In genomic region chr4:3372933-3373465, GRCh38 we compare ENCODE assay signal across 10 cellular contexts.
DNase-seq lines count a peak whose midpoint lies in the region; ATAC-seq, FAIRE-seq and TF ChIP-seq lines count a peak whose summit lies in the region.
"Had no signal": no experiment of that assay in that cellular context is flagged by ENCODE, and none has a peak within 500 bp of the region (broad histone marks: within the 10 kb centered on the region; RNA-seq: fewer than 3 reads in every experiment).

No MANE protein-coding gene starts in this region.

- peak overlapping the region; percentile 15 for H3K4me3 Mint-ChIP-seq in natural killer cell treated with Interleukin-12 subunit alpha and Interleukin-12 subunit beta and Interleukin-15 and Interleukin-18, amount 100 ng/mL, for 72 hours

- no peaks in the 10 kb centered on the region for H3K36me3 Mint-ChIP-seq in natural killer cell treated with Interleukin-12 subunit alpha and Interleukin-12 subunit beta and Interleukin-15 and Interleukin-18, amount 100 ng/mL, for 72 hours

- no peaks in the 10 kb centered on the region for H3K9me3 ChIP-seq in K562 (replicated peaks; ENCODE audit: control insufficient read depth, insufficient read depth, low read depth, low read length)

- POLR2A ChIA-PET in K562 (lab: Yijun Ruan, JAX): no interaction called here

- H3K4me1 ChIP-seq in K562 (replicated peaks in 1 of 2; ENCODE audit: control insufficient read depth in 2 of 2, insufficient read depth in 2 of 2, low read length in 2 of 2): peaks cover 0 to 30% of the 10 kb centered on the region in 2 experiments; a peak in 2 of 5 replicates

- FAIRE-seq in GM12891 (lab: Jason Lieb, UNC) (peak; percentile 98), K562 (lab: Jason Lieb, UNC) (no peak)
- FAIRE-seq: keratinocyte had no signal

- no peak overlapping the region; a peak in 1 of 4 replicates for H3K9ac ChIP-seq in K562 (ENCODE audit: insufficient read depth in 1 of 2, low read depth in 2 of 2, low read length in 2 of 2)

- intact Hi-C loops in K562 (cut with micrococcal nuclease): no loop called here

- H3K79me2 ChIP-seq in K562 (ENCODE audit: control insufficient read depth, insufficient read depth, low read length): no peaks in the 10 kb centered on the region

- WGBS in K562 (ENCODE audit: insufficient coverage, low coverage, missing lambda C conversion rate): 14% methylated on average over 23 of the region's 28 CpGs

- BruUV-seq in K562 (replicated peaks; lab: Mats Ljungman, UMichigan): no TSS peak

- ATAC-seq in HG03442 (IDR thresholded peaks at IDR 0.05; ENCODE audit: unreplicated experiment) (peak; percentile 63), K562 (peak; percentile 70), HG03097 (IDR thresholded peaks at IDR 0.05; ENCODE audit: low FRiP score, unreplicated experiment) (no peak), GM21825 (IDR thresholded peaks at IDR 0.05; ENCODE audit: unreplicated experiment) (no peak), GM21619 (IDR thresholded peaks at IDR 0.05; ENCODE audit: unreplicated experiment) (no peak)
- ATAC-seq in natural killer cell treated with Interleukin-12 subunit alpha and Interleukin-12 subunit beta and Interleukin-15 and Interleukin-18, amount 100 ng/mL, for 72 hours: peak in 1 of 2 donors; percentile 30

- no peaks in the 10 kb centered on the region for H3K9me3 Mint-ChIP-seq in natural killer cell treated with Interleukin-12 subunit alpha and Interleukin-12 subunit beta and Interleukin-15 and Interleukin-18, amount 100 ng/mL, for 72 hours

- no peak for TF ChIP-seq EP300 in K562 (IDR thresholded peaks at IDR 0.05; ENCODE audit: low read length)

- H3K4me2 ChIP-seq in K562 (ENCODE audit: insufficient read depth, low read length): no peak overlapping the region

- CTCF ChIA-PET in K562 (lab: Yijun Ruan, JAX; ENCODE audit: low intra/inter-chr PET ratio): no interaction called here

- no peak overlapping the region for H3K4me3 ChIP-seq in K562

- TF ChIP-seq POLR2A in GM12891 (IDR thresholded peaks at IDR 0.05; ENCODE audit: low read depth, low read length): no peak
- no peak for TF ChIP-seq POLR2A in K562 (conservative IDR thresholded peaks at IDR 0.05)

- H3K36me3 ChIP-seq in K562 (ENCODE audit: control insufficient read depth, insufficient read depth, low read length): no peaks in the 10 kb centered on the region

- H2AFZ ChIP-seq in K562 (ENCODE audit: low read depth, low read length): no peak overlapping the region

- no peak for TF ChIP-seq RAD21 in K562 (CRISPR knock-in tag; conservative IDR thresholded peaks at IDR 0.05 in 1 of 2, IDR thresholded peaks at IDR 0.05 in 1 of 2)

- H3K27me3 ChIP-seq in K562 (ENCODE audit: control insufficient read depth in 2 of 2, insufficient read depth in 2 of 2, low read length in 2 of 2): peaks cover 35 to 66% of the 10 kb centered on the region in 2 experiments; a peak in 4 of 5 replicates

- H3K4me1 Mint-ChIP-seq in natural killer cell treated with Interleukin-12 subunit alpha and Interleukin-12 subunit beta and Interleukin-15 and Interleukin-18, amount 100 ng/mL, for 72 hours (ENCODE audit: low read depth in 2 of 2): peaks cover 13% of the 10 kb centered on the region in 2 donors

- no peak overlapping the region for H3K27ac ChIP-seq in K562 (ENCODE audit: extremely low read depth, low read depth, low read length)

- no peak overlapping the region for H3K27ac Mint-ChIP-seq in natural killer cell treated with Interleukin-12 subunit alpha and Interleukin-12 subunit beta and Interleukin-15 and Interleukin-18, amount 100 ng/mL, for 72 hours

- H3K27me3 Mint-ChIP-seq in natural killer cell treated with Interleukin-12 subunit alpha and Interleukin-12 subunit beta and Interleukin-15 and Interleukin-18, amount 100 ng/mL, for 72 hours: peaks cover 0 to 7% of the 10 kb centered on the region in 2 donors

- in situ Hi-C loops in K562 (cut with MboI): no loop called here

- no peaks in the 10 kb centered on the region for H3K9me1 ChIP-seq in K562 (ENCODE audit: control insufficient read depth, insufficient read depth, low read length)

- peaks cover 36% of the 10 kb centered on the region for H4K20me1 ChIP-seq in K562 (replicated peaks; ENCODE audit: control insufficient read depth, insufficient read depth, low read length)

- peak in 2 of 3 experiments; percentile 11 to 22; a peak in 1 of 6 replicates for TF ChIP-seq CTCF in K562 (IDR thresholded peaks at IDR 0.05 in 2 of 3, conservative IDR thresholded peaks at IDR 0.05 in 1 of 3; ENCODE audit: insufficient read depth in 2 of 3, low read depth in 1 of 3, low read length in 3 of 3)

- DNase-seq in GM12891 (ENCODE audit: insufficient read length, low spot score) (peak; percentile 70), K562 (ENCODE audit: extremely low read depth in 1 of 4, low spot score in 3 of 4) (peak in 1 of 4 experiments; percentile 13), NCI-H526 (lab: John Stamatoyannopoulos, UW) (no peak)
- no peak for DNase-seq in natural killer cell treated with Interleukin-12 subunit alpha and Interleukin-12 subunit beta and Interleukin-15 and Interleukin-18, amount 100 ng/mL, for 72 hours (ENCODE audit: low spot score)
- DNase-seq: T-helper 1 cell had no signal

TF ChIP-seq in GM12891, 5 proteins besides CTCF, POLR2A, EP300 and RAD21:
- TF ChIP-seq POU2F2 (IDR thresholded peaks at IDR 0.05; ENCODE audit: low read depth, low read length) (0 out of 2 replicates have a peak, but pooled peaks have one; percentile 12), TAF1 (IDR thresholded peaks at IDR 0.05; ENCODE audit: low read depth, low read length) (0 out of 2 replicates have a peak, but pooled peaks have one; percentile 18), SPI1 (IDR thresholded peaks at IDR 0.05; ENCODE audit: low read depth, low read length) (peak; percentile 94), POLR2AphosphoS5 (IDR thresholded peaks at IDR 0.05; ENCODE audit: low read depth, low read length) (no peak)
TF ChIP-seq in GM12891: peak in this region for 3.

TF ChIP-seq in K562, 482 proteins besides CTCF, POLR2A, EP300 and RAD21:
- TF ChIP-seq STAT6 (CRISPR knock-in tag; IDR thresholded peaks at IDR 0.05): no peak
- TF ChIP-seq CBX2 (IDR thresholded peaks at IDR 0.05; ENCODE audit: insufficient read depth, low read length, poor library complexity, severe bottlenecking): no peak
- TF ChIP-seq FOSL1 (tag; conservative IDR thresholded peaks at IDR 0.05): no peak
- peak; percentile 49; the same call in 1 of the 2 replicates for TF ChIP-seq USF1 (CRISPR knock-in tag; IDR thresholded peaks at IDR 0.05)

Comparison
In these comparisons a context has a peak if more than half of its experiments do, and no peak if none do; other contexts are left out.
1. ATAC-seq: peak in HG03442 (single experiment) and K562 (single experiment); none in HG03097 (single experiment), GM21825 (single experiment) and GM21619 (single experiment).